ENCODE assay signal across 13 cellular contexts in the genomic region with DNA sequence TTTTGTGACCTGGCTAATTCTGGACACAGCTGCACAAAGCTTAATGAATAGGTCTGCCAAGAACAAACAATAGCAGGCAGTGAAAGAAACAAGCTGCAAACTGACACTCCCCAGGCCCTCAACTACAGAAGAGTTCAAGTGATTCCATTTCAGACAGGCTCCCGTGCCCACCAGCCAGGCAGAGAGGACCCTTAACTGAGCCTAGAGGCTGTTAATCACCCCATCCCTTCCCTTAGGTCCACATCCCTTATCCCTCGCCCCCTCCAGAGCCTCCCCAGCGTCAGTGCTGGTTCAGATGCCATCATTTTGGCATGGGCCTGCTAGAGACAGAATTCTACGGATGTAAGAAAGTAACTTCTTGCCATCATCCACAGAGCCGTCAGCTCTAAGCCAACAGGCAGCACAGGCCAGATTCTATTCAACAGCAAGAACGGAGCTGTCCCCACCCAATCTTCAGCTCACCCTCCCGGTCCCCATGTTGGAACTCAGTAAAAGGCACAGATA. TPM values are rescaled to one million over a fixed set of nuclear protein-coding genes. Genes with fewer than 3 reads are reported as not detected.
DNase-seq lines count a peak whose midpoint lies in the region; ATAC-seq and TF ChIP-seq lines count a peak whose summit lies in the region.
"Had no signal": no experiment of that assay in that cellular context is flagged by ENCODE, and none has a peak within 500 bp of the region (broad histone marks: within the 10 kb centered on the region; RNA-seq: fewer than 3 reads in every experiment).

No MANE protein-coding gene starts in this region.

- peak overlapping the region in 1 of 2 donors; percentile 44 for H3K9ac ChIP-seq in colonic mucosa (ENCODE audit: low read depth in 2 of 2, low read length in 2 of 2)

- intact Hi-C loops in colonic mucosa (cut with DNase I): loop anchor here (5.0 kb wide), 1 partner anchor 87 kb away; no protein-coding TSS in a partner anchor
- intact Hi-C loops in right lobe of liver (cut with DNase I): loop anchor here in 1 of 2 donors (10.0 kb wide), 1 partner anchor 70 kb away; no protein-coding TSS in a partner anchor
- intact Hi-C loops in stomach (cut with DNase I; ENCODE audit: low total_unique reads): no loop called here
- intact Hi-C loops in adrenal gland (cut with DNase I): no loop called here

- H3K4me3 ChIP-seq in colonic mucosa (no peak overlapping the region), right lobe of liver (peak overlapping the region; percentile 5 to 98 (median 95)), stomach (no peak overlapping the region), adrenal gland (no peak overlapping the region)

- H3K9me3 ChIP-seq in colonic mucosa (no peaks in the 10 kb centered on the region), right lobe of liver (no peaks in the 10 kb centered on the region), stomach (no peaks in the 10 kb centered on the region), adrenal gland (replicated peaks in 1 of 3) (no peaks in the 10 kb centered on the region)

- DNase-seq in NCI-H146 treated with DMSO at 0.1 percent for 48 hours (lab: John Stamatoyannopoulos, UW; ENCODE audit: unreplicated experiment): peak; percentile 50
- DNase-seq in colonic mucosa: no peak
- no peak for DNase-seq in right lobe of liver
- DNase-seq in stomach: no peak
- DNase-seq in adrenal gland: no peak
- no peak for DNase-seq in cortex of kidney (lab: John Stamatoyannopoulos, UW)
- no peak for DNase-seq in mesenteric fat pad (ENCODE audit: low spot score)
- DNase-seq in NCI-H526 treated with DMSO at 0.1 percent for 48 hours (lab: John Stamatoyannopoulos, UW): no peak
- DNase-seq: activated CD8-positive, alpha-beta memory T cell treated with anti-CD3 and anti-CD28 coated beads, Interleukin-2, amount 10 ng/mL, durations not matched to agents 7 days and 5 days; NCI-H2171 treated with DMSO at 0.1 percent for 48 hours; T-helper 1 cell had no signal

- H3K36me3 ChIP-seq in colonic mucosa (no peaks in the 10 kb centered on the region), right lobe of liver (peaks cover 0 to 7% (median 0%) of the 10 kb centered on the region in 4 donors), stomach (no peaks in the 10 kb centered on the region), adrenal gland (replicated peaks in 1 of 2) (no peaks in the 10 kb centered on the region)

- TF ChIP-seq CTCF in colonic mucosa (IDR thresholded peaks at IDR 0.05): no peak
- no peak for TF ChIP-seq CTCF in right lobe of liver (IDR thresholded peaks at IDR 0.05)
- no peak for TF ChIP-seq CTCF in stomach (IDR thresholded peaks at IDR 0.05)
- TF ChIP-seq CTCF in adrenal gland (IDR thresholded peaks at IDR 0.05): no peak

- 23% methylated on average over 5 of the region's 7 CpGs for WGBS in right lobe of liver (ENCODE audit: insufficient coverage, low coverage, low lambda C conversion rate, missing lambda C conversion rate)
- WGBS in stomach, 5 donors: 21 to 47% (median 32%) methylated on average over 7 of the region's 7 CpGs
- WGBS in adrenal gland, 4 donors: 61 to 81% (median 77%) methylated on average over 7 of the region's 7 CpGs

- no peak for TF ChIP-seq EP300 in stomach (IDR thresholded peaks at IDR 0.05)

- H3K4me1 ChIP-seq in colonic mucosa: peaks cover 7% of the 10 kb centered on the region
- H3K4me1 ChIP-seq in right lobe of liver: peaks cover 4 to 62% (median 31%) of the 10 kb centered on the region in 4 donors
- peaks cover 72 to 90% (median 78%) of the 10 kb centered on the region in 4 donors for H3K4me1 ChIP-seq in stomach
- H3K4me1 ChIP-seq in adrenal gland (replicated peaks in 1 of 2): peaks cover 0 to 39% of the 10 kb centered on the region in 2 donors

- ATAC-seq in right lobe of liver: no peak
- ATAC-seq: activated CD8-positive, alpha-beta memory T cell treated with anti-CD3 and anti-CD28 coated beads, Interleukin-2, amount 10 ng/mL, durations not matched to agents 7 days and 5 days had no signal

- no peaks in the 10 kb centered on the region for H3K27me3 ChIP-seq in colonic mucosa
- no peaks in the 10 kb centered on the region for H3K27me3 ChIP-seq in right lobe of liver
- H3K27me3 ChIP-seq in stomach: no peaks in the 10 kb centered on the region
- no peaks in the 10 kb centered on the region for H3K27me3 ChIP-seq in adrenal gland

- H3K27ac ChIP-seq in colonic mucosa (peak overlapping the region; percentile 14), right lobe of liver (peak overlapping the region; percentile 89 to 95 (median 95)), stomach (peak overlapping the region; percentile 79 to 92 (median 84)), adrenal gland (peak overlapping the region in 2 of 5 donors; percentile 45 to 72)
- H3K27ac ChIP-seq: HL-60 had no signal

- TF ChIP-seq POLR2A in right lobe of liver (IDR thresholded peaks at IDR 0.05) (no peak), stomach (IDR thresholded peaks at IDR 0.05) (no peak), adrenal gland (IDR thresholded peaks at IDR 0.05) (no peak)

RNA-seq across cellular contexts. Expression of a gene that starts 7.2 kb away (rescaled TPM):
- total RNA-seq in colonic mucosa (100 to 1,000 TPM; 107 to 114 TPM), right lobe of liver (1,000 to 10,000 TPM in 2 of 6 experiments, 100 to 1,000 TPM in 4; 817 to 1,434 (median 907) TPM), stomach (100 to 1,000 TPM in 3 of 5 donors, 10 to 100 TPM in 2; 75.9 to 116 (median 101) TPM), adrenal gland (100 to 1,000 TPM in 5 of 8 donors, 10 to 100 TPM in 3; 70.8 to 193 (median 130) TPM), mesenteric fat pad (353 TPM)
- polyA plus RNA-seq in stomach (100 to 1,000 TPM; 186 to 450 (median 314) TPM), adrenal gland (100 to 1,000 TPM in 1 of 3 donors, 10 to 100 TPM in 2; 62.0 to 207 (median 84.4) TPM)

RNA-seq across cellular contexts. Expression of a gene that starts 31.1 kb away (rescaled TPM):
- total RNA-seq in colonic mucosa (not detected), right lobe of liver (not detected), stomach (not detected), adrenal gland (not detected), mesenteric fat pad (not detected)
- polyA plus RNA-seq in stomach (not detected), adrenal gland (not detected)
- total RNA-seq: activated CD8-positive, alpha-beta memory T cell treated with anti-CD3 and anti-CD28 coated beads, Interleukin-2, amount 10 ng/mL, durations not matched to agents 7 days and 5 days; pulmonary artery endothelial cell had no signal

Comparison
In these comparisons a context has a peak if more than half of its experiments do, and no peak if none do; other contexts are left out.
1. H3K4me3 ChIP-seq: peak in right lobe of liver (3 of 3); none in colonic mucosa (single experiment), stomach (0 of 4) and adrenal gland (0 of 4).